ENCODE assay signal across 11 cellular contexts in the genomic region with DNA sequence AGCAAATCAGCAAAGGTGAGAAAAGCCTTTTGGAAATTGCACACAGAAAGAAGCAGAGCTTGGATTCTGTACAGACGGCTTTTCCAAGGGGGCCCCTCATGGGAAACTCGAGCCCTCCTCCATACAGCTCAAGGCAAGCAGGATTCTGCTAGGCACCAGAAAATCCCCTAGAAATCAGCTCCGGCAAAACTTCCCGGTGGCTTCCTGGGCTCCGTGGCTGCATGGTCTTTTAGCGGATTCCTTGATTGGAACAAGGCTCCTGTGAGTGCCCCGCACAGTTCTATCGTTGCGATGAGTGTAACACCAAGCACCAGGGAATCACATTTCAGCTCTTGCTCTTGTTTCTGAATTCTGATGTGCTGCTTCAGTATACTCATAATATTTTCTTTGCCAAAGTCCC.
DNase-seq lines count a peak whose midpoint lies in the region.
"Had no signal": no experiment of that assay in that cellular context is flagged by ENCODE, and none has a peak within 500 bp of the region (broad histone marks: within the 10 kb centered on the region; RNA-seq: fewer than 3 reads in every experiment).

No MANE protein-coding gene starts in this region.

- peak; percentile 15 to 65 for DNase-seq in NCI-H524 (lab: John Stamatoyannopoulos, UW)
- no peak for DNase-seq in NCI-H524 treated with DMSO at 0.1 percent for 48 hours (lab: John Stamatoyannopoulos, UW)
- peak in 36 of 61 donors; percentile 0 to 45 (median 18) for DNase-seq in caudate nucleus (lab: John Stamatoyannopoulos, UW)
- DNase-seq in medulla oblongata (ENCODE audit: extremely low spot score), result peak; percentile 25
- no peak for DNase-seq in stimulated activated CD4-positive, alpha-beta T cell treated with anti-CD3 and anti-CD28 coated beads, Interleukin-15, amount 100 ng/mL, for 24 hours
- DNase-seq in DMS 273 treated with DMSO at 0.1 percent for 48 hours (lab: John Stamatoyannopoulos, UW), result no peak
- DNase-seq in kidney tubule cell (ENCODE audit: low spot score), result no peak
- DNase-seq: 8988T, lower lobe of right lung, NCI-H1436 had no signal

- no peaks in the 10 kb centered on the region for H3K9me3 ChIP-seq in stomach smooth muscle (ENCODE audit: control insufficient read depth in 2 of 2, low read length in 2 of 2)
- H3K9me3 ChIP-seq: lower lobe of right lung had no signal

- H3K27ac ChIP-seq in caudate nucleus (ENCODE audit: low read depth, low read length) (peak overlapping the region; percentile 22), stomach smooth muscle (ENCODE audit: low read length) (no peak overlapping the region)
- H3K27ac ChIP-seq: lower lobe of right lung had no signal

- H3K4me1 ChIP-seq in stomach smooth muscle (ENCODE audit: control insufficient read depth, insufficient read depth, low read length), result no peaks in the 10 kb centered on the region
- H3K4me1 ChIP-seq: lower lobe of right lung had no signal

- H3K27me3 ChIP-seq in stomach smooth muscle (ENCODE audit: control insufficient read depth in 1 of 2, insufficient read depth in 2 of 2, low read length in 2 of 2), result no peaks in the 10 kb centered on the region

- no peaks in the 10 kb centered on the region for H3K36me3 ChIP-seq in stomach smooth muscle (ENCODE audit: control insufficient read depth in 2 of 2, insufficient read depth in 2 of 2, low read length in 2 of 2)
- H3K36me3 ChIP-seq: lower lobe of right lung had no signal

- no peak overlapping the region for H3K9ac ChIP-seq in stomach smooth muscle (ENCODE audit: low read length in 2 of 2)

- H3K4me3 ChIP-seq in stomach smooth muscle (ENCODE audit: low read length in 2 of 2), result peak overlapping the region; percentile 36 to 44
- H3K4me3 ChIP-seq: lower lobe of right lung had no signal

Comparison
In these comparisons a context has a peak if more than half of its experiments do, and no peak if none do; other contexts are left out.
1. DNase-seq: peak in NCI-H524 (2 of 2), caudate nucleus (36 of 61) and medulla oblongata (single experiment); none in NCI-H524 treated with DMSO at 0.1 percent for 48 hours (single experiment), stimulated activated CD4-positive, alpha-beta T cell treated with anti-CD3 and anti-CD28 coated beads, Interleukin-15, amount 100 ng/mL, for 24 hours (single experiment), DMS 273 treated with DMSO at 0.1 percent for 48 hours (single experiment) and kidney tubule cell (single experiment).